In the genomic region with DNA sequence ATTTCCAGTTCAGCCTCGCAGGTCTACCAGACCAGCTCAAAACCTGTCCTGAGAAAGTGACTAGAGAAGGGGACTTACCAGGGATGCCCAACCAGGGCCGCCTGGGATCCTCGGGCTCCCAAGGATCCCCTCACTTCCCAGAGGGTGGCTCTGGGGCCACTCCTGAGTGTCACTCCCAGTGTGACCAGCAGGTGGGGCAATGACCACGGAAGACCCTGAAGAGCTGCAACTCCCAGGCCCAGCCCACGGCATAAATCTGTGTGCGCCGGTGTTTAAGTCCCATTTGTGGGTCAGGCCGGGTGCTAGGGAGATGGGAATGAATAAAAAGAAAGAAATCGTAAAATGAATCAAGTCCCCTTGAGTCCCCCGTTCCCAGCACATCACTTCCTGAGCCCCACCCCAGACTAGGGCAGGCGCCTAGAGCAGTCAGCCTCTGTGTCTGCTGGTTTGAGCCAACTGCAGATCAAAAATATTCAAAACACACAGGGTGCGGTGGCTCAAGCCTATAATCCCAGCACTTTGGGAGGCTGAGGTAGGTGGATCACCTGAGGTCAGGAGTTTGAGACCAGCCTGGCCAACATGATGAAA, we compare ENCODE assay signal across 8 cellular contexts. TPM values are rescaled to one million over a fixed set of nuclear protein-coding genes. Genes with fewer than 3 reads are reported as not detected.
DNase-seq lines count a peak whose midpoint lies in the region; ATAC-seq and TF ChIP-seq lines count a peak whose summit lies in the region.

No MANE protein-coding gene starts in this region.

- peak; percentile 58 for ATAC-seq in CD4-positive, alpha-beta T cell (ENCODE audit: poor library complexity)
- ATAC-seq in memory B cell (ENCODE audit: low read depth), result peak; percentile 37

- CTCF ChIA-PET in CD4-positive, alpha-beta T cell (lab: Charles Lee), result interaction anchor here (0.7 to 2.4 kb wide), 14 partner anchors 8 to 113 kb away, joined by 3 to 34 read pairs (median 5); partner anchors contain the start of genes CALM3, DACT3 and PTGIR

- H3K4me3 ChIP-seq in dorsolateral prefrontal cortex, result peak overlapping the region in 3 of 59 donors; percentile 16 to 28 (median 22)

- H3K9me3 ChIP-seq in CD4-positive, alpha-beta T cell (ENCODE audit: control insufficient read depth, low read length), result no peaks in the 10 kb centered on the region

- H3K27ac ChIP-seq in CD4-positive, alpha-beta T cell (ENCODE audit: low read depth, low read length), result peak overlapping the region; percentile 41
- H3K27ac ChIP-seq in dorsolateral prefrontal cortex, result peak overlapping the region in 33 of 59 donors; percentile 7 to 83 (median 51)

- no peaks in the 10 kb centered on the region for H3K27me3 Mint-ChIP-seq in CD4-positive, alpha-beta T cell
- H3K27me3 Mint-ChIP-seq in HFFc6 (ENCODE audit: insufficient read depth), result peaks cover 2% of the 10 kb centered on the region
- no peaks in the 10 kb centered on the region for H3K27me3 Mint-ChIP-seq in memory B cell

- H3K27ac Mint-ChIP-seq in CD4-positive, alpha-beta T cell, result peak overlapping the region; percentile 93
- H3K27ac Mint-ChIP-seq in HFFc6 (peak overlapping the region; percentile 63; the same call in 1 of the 2 replicates), memory B cell (peak overlapping the region; percentile 11)

- POLR2A ChIA-PET in CD4-positive, alpha-beta T cell (lab: Charles Lee), result interaction anchor here (0.9 to 5.4 kb wide), 4 partner anchors 8 to 47 kb away, joined by 4 to 215 read pairs (median 18); partner anchors contain the start of genes CALM3 and DACT3

- peak; percentile 71 to 83 (median 76) for DNase-seq in CD4-positive, alpha-beta T cell
- peak; percentile 60 for DNase-seq in HFFc6
- peak; percentile 59 to 83 for DNase-seq in NCI-H526 (lab: John Stamatoyannopoulos, UW)
- peak; percentile 79 to 83 for DNase-seq in activated CD4-positive, alpha-beta T cell treated with anti-CD3 and anti-CD28 coated beads, Interleukin-2, amount 50 U/mL, for 4 hours
- DNase-seq in dorsolateral prefrontal cortex, result peak; percentile 85 to 91 (median 88)
- peak; percentile 87 to 91 for DNase-seq in memory B cell (ENCODE audit: low spot score in 2 of 2)
- peak; percentile 79 to 82 for DNase-seq in stimulated activated CD8-positive, alpha-beta memory T cell treated with anti-CD3 and anti-CD28 coated beads, Interleukin-2, amount 100 ng/mL, for 48 hours (ENCODE audit: low read depth in 2 of 2)
- DNase-seq in SKM-1 treated with dmso at 0.1 percent for 144 hours (lab: John Stamatoyannopoulos, UW; ENCODE audit: unreplicated experiment), result no peak

- peaks cover 26% of the 10 kb centered on the region for H3K36me3 Mint-ChIP-seq in CD4-positive, alpha-beta T cell (ENCODE audit: low read depth)
- peaks cover 10% of the 10 kb centered on the region for H3K36me3 Mint-ChIP-seq in HFFc6 (ENCODE audit: low read depth)
- peaks cover 7% of the 10 kb centered on the region for H3K36me3 Mint-ChIP-seq in memory B cell

- peak; percentile 90 for TF ChIP-seq CTCF in CD4-positive, alpha-beta T cell (IDR thresholded peaks at IDR 0.05)
- TF ChIP-seq CTCF in HFFc6 (IDR thresholded peaks at IDR 0.05), result peak; percentile 96
- TF ChIP-seq CTCF in dorsolateral prefrontal cortex (IDR thresholded peaks at IDR 0.05 in 54 of 56, conservative IDR thresholded peaks at IDR 0.05 in 2 of 56; ENCODE audit: low read depth in 1 of 56, partially characterized antibody in 56 of 56), result peak; percentile 76 to 98 (median 93)

- no peaks in the 10 kb centered on the region for H3K9me3 Mint-ChIP-seq in CD4-positive, alpha-beta T cell
- H3K9me3 Mint-ChIP-seq in HFFc6 (no peaks in the 10 kb centered on the region), memory B cell (no peaks in the 10 kb centered on the region)

- peak overlapping the region; percentile 56 for H3K4me3 Mint-ChIP-seq in CD4-positive, alpha-beta T cell
- no peak overlapping the region for H3K4me3 Mint-ChIP-seq in HFFc6
- H3K4me3 Mint-ChIP-seq in memory B cell, result no peak overlapping the region

- intact Hi-C loops in CD4-positive, alpha-beta T cell (cut with DNase I, micrococcal nuclease), result loop anchor here (1.0 to 10.0 kb wide), 4 partner anchors 13 to 1751 kb away; partner anchors contain the start of genes CALM3 (in 1 of the 2), SYNGR4 (in 1 of the 2) and TMEM143 (in 1 of the 2)
- intact Hi-C loops in dorsolateral prefrontal cortex (cut with DNase I), result loop anchor here (1.0 to 5.0 kb wide), 2 partner anchors 48 to 113 kb away; no protein-coding TSS in a partner anchor

- H3K27me3 ChIP-seq in CD4-positive, alpha-beta T cell (ENCODE audit: control insufficient read depth, insufficient read depth, low read length), result no peaks in the 10 kb centered on the region
- H3K27me3 ChIP-seq in dorsolateral prefrontal cortex, result no peaks in the 10 kb centered on the region

- H3K4me1 Mint-ChIP-seq in CD4-positive, alpha-beta T cell (ENCODE audit: low read depth), result peaks cover 74% of the 10 kb centered on the region
- H3K4me1 Mint-ChIP-seq in HFFc6 (ENCODE audit: low read depth) (peaks cover 44% of the 10 kb centered on the region), memory B cell (peaks cover 34% of the 10 kb centered on the region)

RNA-seq across cellular contexts. Expression of gene PTGIR, which starts 10.7 kb away (rescaled TPM):
- total RNA-seq in CD4-positive, alpha-beta T cell, result under 1 TPM; 0.87 to 0.96 TPM
- 10 to 100 TPM; 16.0 to 26.6 (median 17.9) TPM for total RNA-seq in HFFc6 (2021; fragmentation: NEBNext Ultra II Directional; extraction: Animal tissue kit (Norgen Biotek cat#: 25700))
- 1 to 10 TPM in 20 of 120 experiments, under 1 TPM in 69, not detected in 31; 0.19 to 2.5 (median 0.63) TPM for total RNA-seq in dorsolateral prefrontal cortex

RNA-seq across cellular contexts. Expression of gene CALM3, which starts 13.1 kb away (rescaled TPM):
- 100 to 1,000 TPM; 169 to 173 TPM for total RNA-seq in CD4-positive, alpha-beta T cell
- 100 to 1,000 TPM; 445 to 561 (median 538) TPM for total RNA-seq in HFFc6 (2021; fragmentation: NEBNext Ultra II Directional; extraction: Animal tissue kit (Norgen Biotek cat#: 25700))
- 1,000 to 10,000 TPM in 107 of 120 experiments, 100 to 1,000 TPM in 13; 467 to 2,124 (median 1,470) TPM for total RNA-seq in dorsolateral prefrontal cortex

RNA-seq across cellular contexts. Expression of gene GNG8, which starts 21.8 kb away (rescaled TPM):
- not detected for total RNA-seq in CD4-positive, alpha-beta T cell
- not detected for total RNA-seq in HFFc6 (2021; fragmentation: NEBNext Ultra II Directional; extraction: Animal tissue kit (Norgen Biotek cat#: 25700))
- total RNA-seq in dorsolateral prefrontal cortex, result 1 to 10 TPM in 43 of 120 experiments, not detected in 77; 3.1 to 9.9 (median 5.0) TPM

RNA-seq across cellular contexts. Expression of gene DACT3, which starts 46.8 kb away (rescaled TPM):
- under 1 TPM; 0.11 TPM for total RNA-seq in CD4-positive, alpha-beta T cell
- total RNA-seq in HFFc6 (2021; fragmentation: NEBNext Ultra II Directional; extraction: Animal tissue kit (Norgen Biotek cat#: 25700)), result 10 to 100 TPM; 12.6 to 17.2 (median 15.5) TPM
- total RNA-seq in dorsolateral prefrontal cortex, result 10 to 100 TPM; 57.1 to 95.2 (median 76.6) TPM

Comparison
In these comparisons a context has a peak if more than half of its experiments do, and no peak if none do; other contexts are left out.
1. H3K27ac Mint-ChIP-seq: peak in every context shown above with its lines; median percentile 93 in CD4-positive, alpha-beta T cell; 63 in HFFc6; 11 in memory B cell.
2. RNA of gene PTGIR, which starts 10.7 kb away (total RNA-seq): 16.0 to 26.6 TPM in HFFc6; 0.87 to 0.96 TPM in CD4-positive, alpha-beta T cell and 0.19 to 2.5 TPM in dorsolateral prefrontal cortex; every median in the first group is over 4 times any median in the second.
3. Peak in every context shown above with its lines, with median percentiles within 50 percentile points of each other: CTCF ChIP-seq.